14 cellular contexts compared by ENCODE assay signal in the genomic region with DNA sequence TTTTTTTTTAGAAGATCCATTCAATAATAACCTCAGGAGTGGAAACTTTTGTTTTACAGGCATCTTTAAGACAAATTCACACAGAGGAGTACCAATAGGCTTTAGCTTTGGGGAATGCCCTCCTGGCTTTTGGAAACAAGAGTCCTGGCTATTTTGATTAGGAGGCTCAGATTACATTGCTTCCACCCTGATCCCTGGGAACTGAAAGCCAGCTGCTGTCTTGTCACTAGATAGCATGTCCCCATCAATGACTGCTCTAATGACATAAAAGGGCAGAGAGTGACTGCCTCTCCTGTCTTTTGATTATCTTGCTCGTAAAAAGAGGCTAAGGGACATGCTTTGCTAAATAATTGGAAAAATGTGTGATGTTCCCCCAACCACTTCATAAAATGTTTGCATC.
"Had no signal": no experiment of that assay in that cellular context is flagged by ENCODE, and none has a peak within 500 bp of the region (broad histone marks: within the 10 kb centered on the region; RNA-seq: fewer than 3 reads in every experiment).

No MANE protein-coding gene starts in this region.

- ATAC-seq: effector memory CD8-positive, alpha-beta T cell; foreskin keratinocyte; left lobe of liver; mucosa of descending colon; natural killer cell; pancreas; stimulated activated naive CD8-positive, alpha-beta T cell treated with anti-CD3 and anti-CD28 coated beads, Interleukin-15, Interleukin-2, amounts not matched to agents 100 U/mL and 50 U/mL, for 24 hours had no signal

- DNase-seq: effector memory CD8-positive, alpha-beta T cell; foreskin keratinocyte; head of caudate nucleus; kidney glomerular epithelial cell; mammary epithelial cell; mucosa of descending colon; natural killer cell; occipital lobe; pancreas; right cardiac atrium; stimulated activated CD4-positive, alpha-beta T cell treated with anti-CD3 and anti-CD28 coated beads, Interleukin-2, amount 100 ng/mL, for 48 hours; stimulated activated naive CD8-positive, alpha-beta T cell treated with anti-CD3 and anti-CD28 coated beads, Interleukin-15, Interleukin-2, amounts not matched to agents 100 U/mL and 50 U/mL, for 24 hours; thyroid gland had no signal
